Comparison of ENCODE assay signal across 17 cellular contexts in genomic region chr2:237178396-237178795, GRCh38.
DNase-seq lines count a peak whose midpoint lies in the region; FAIRE-seq and TF ChIP-seq lines count a peak whose summit lies in the region.
"Had no signal": no experiment of that assay in that cellular context is flagged by ENCODE, and none has a peak within 500 bp of the region (broad histone marks: within the 10 kb centered on the region; RNA-seq: fewer than 3 reads in every experiment).

No MANE protein-coding gene starts in this region.

- H3K27me3 Mint-ChIP-seq in endothelial cell (ENCODE audit: unreplicated experiment) = peaks cover 2% of the 10 kb centered on the region

- peaks cover 6% of the 10 kb centered on the region for H3K9me3 ChIP-seq in mesodermal cell (ENCODE audit: control insufficient read depth, low read length)
- H3K9me3 ChIP-seq in spleen = peaks cover 0 to 13% (median 5%) of the 10 kb centered on the region in 8 donors

- H3K4me1 Mint-ChIP-seq in endothelial cell (ENCODE audit: unreplicated experiment) = no peaks in the 10 kb centered on the region
- H3K4me1 Mint-ChIP-seq: activated CD4-positive, alpha-beta memory T cell treated with anti-CD3 and anti-CD28 coated beads, Interleukin-2, amount 10 ng/mL, durations not matched to agents 7 days and 5 days had no signal

- H3K36me3 ChIP-seq in bronchial epithelial cell (ENCODE audit: control insufficient read depth, insufficient read depth, low read length) = no peaks in the 10 kb centered on the region
- no peaks in the 10 kb centered on the region for H3K36me3 ChIP-seq in mesodermal cell (ENCODE audit: control insufficient read depth, insufficient read depth, low read length)
- no peaks in the 10 kb centered on the region for H3K36me3 ChIP-seq in spleen

- H3K27me3 ChIP-seq in bronchial epithelial cell (ENCODE audit: control insufficient read depth, insufficient read depth, low read length) = no peaks in the 10 kb centered on the region
- peaks cover 0 to 11% (median 0%) of the 10 kb centered on the region in 7 donors for H3K27me3 ChIP-seq in spleen (replicated peaks in 1 of 7)

- no peaks in the 10 kb centered on the region for H3K36me3 Mint-ChIP-seq in endothelial cell (ENCODE audit: low read depth, unreplicated experiment)
- H3K36me3 Mint-ChIP-seq: brain had no signal

- H3K27ac ChIP-seq in mesodermal cell (ENCODE audit: low read depth, low read length, severe bottlenecking) = peak overlapping the region; percentile 75
- no peak overlapping the region for H3K27ac ChIP-seq in spleen
- H3K27ac ChIP-seq: parathyroid adenoma had no signal

- no peak for TF ChIP-seq POLR2A in spleen (IDR thresholded peaks at IDR 0.05)

- TF ChIP-seq CTCF in AG10803 (conservative IDR thresholded peaks at IDR 0.05; ENCODE audit: low read length) = no peak
- no peak for TF ChIP-seq CTCF in bronchial epithelial cell (IDR thresholded peaks at IDR 0.05; ENCODE audit: insufficient read depth, low read length, severe bottlenecking)
- no peak for TF ChIP-seq CTCF in endothelial cell (IDR thresholded peaks at IDR 0.05; ENCODE audit: unreplicated experiment)
- TF ChIP-seq CTCF in spleen (IDR thresholded peaks at IDR 0.05 in 8 of 11, conservative IDR thresholded peaks at IDR 0.05 in 3 of 11) = no peak

- peaks cover 39% of the 10 kb centered on the region for H3K4me1 ChIP-seq in mesodermal cell (ENCODE audit: control insufficient read depth, insufficient read depth, low read length, poor library complexity, severe bottlenecking)
- H3K4me1 ChIP-seq in spleen = no peaks in the 10 kb centered on the region
- H3K4me1 ChIP-seq: parathyroid adenoma had no signal

- H3K9me3 Mint-ChIP-seq in endothelial cell (ENCODE audit: unreplicated experiment) = no peaks in the 10 kb centered on the region
- H3K9me3 Mint-ChIP-seq: activated CD4-positive, alpha-beta memory T cell treated with anti-CD3 and anti-CD28 coated beads, Interleukin-2, amount 10 ng/mL, durations not matched to agents 7 days and 5 days had no signal

- 85 to 93% methylated on average over 2 of the region's 6 CpGs for WGBS in mesodermal cell (ENCODE audit: insufficient coverage in 2 of 2), 2 experiments
- 83 to 89% (median 86%) methylated on average over 6 of the region's 6 CpGs for WGBS in spleen, 5 donors

- no peak for FAIRE-seq in bronchial epithelial cell (lab: Jason Lieb, UNC)
- FAIRE-seq: TTC549 had no signal

- H3K4me3 ChIP-seq in AG10803 (ENCODE audit: low read length) (no peak overlapping the region), bronchial epithelial cell (ENCODE audit: low read depth, low read length) (no peak overlapping the region), mesodermal cell (ENCODE audit: extremely low read depth, insufficient read depth, low read length, poor library complexity, severe bottlenecking) (no peak overlapping the region), spleen (no peak overlapping the region)

- intact Hi-C loops in spleen (cut with DNase I; ENCODE audit: low total_unique reads) = no loop called here

- DNase-seq in AG10803 (ENCODE audit: low read depth) (peak; percentile 57), LHCN-M2 (ENCODE audit: low read depth) (peak; percentile 91), bronchial epithelial cell (ENCODE audit: low read depth) (peak; percentile 83), endothelial cell (ENCODE audit: low spot score) (no peak), cerebellar nuclear complex (lab: John Stamatoyannopoulos, UW) (no peak), spleen (no peak), NCI-H1930 (lab: John Stamatoyannopoulos, UW) (no peak)
- DNase-seq: activated CD4-positive, alpha-beta memory T cell treated with anti-CD3 and anti-CD28 coated beads, Interleukin-2, amount 10 ng/mL, durations not matched to agents 7 days and 5 days; activated gamma-delta T cell; head of caudate nucleus; NCI-H2029 treated with DMSO at 0.1 percent for 48 hours; NCI-H774; SIG-M5 had no signal

- no peak overlapping the region for H3K4me3 Mint-ChIP-seq in endothelial cell (ENCODE audit: unreplicated experiment)
- H3K4me3 Mint-ChIP-seq: activated CD4-positive, alpha-beta memory T cell treated with anti-CD3 and anti-CD28 coated beads, Interleukin-2, amount 10 ng/mL, durations not matched to agents 7 days and 5 days; brain had no signal

- H3K27ac Mint-ChIP-seq in endothelial cell (ENCODE audit: unreplicated experiment) = no peak overlapping the region
- H3K27ac Mint-ChIP-seq: activated CD4-positive, alpha-beta memory T cell treated with anti-CD3 and anti-CD28 coated beads, Interleukin-2, amount 10 ng/mL, durations not matched to agents 7 days and 5 days; brain had no signal

Comparison
In these comparisons a context has a peak if more than half of its experiments do, and no peak if none do; other contexts are left out.
1. DNase-seq: peak in AG10803 (single experiment), LHCN-M2 (single experiment) and bronchial epithelial cell (single experiment); none in endothelial cell (single experiment), cerebellar nuclear complex (0 of 2), spleen (single experiment) and NCI-H1930 (0 of 2).